In genomic region chr11:117684111-117684510, GRCh38 we compare ENCODE assay signal across 17 cellular contexts.
DNase-seq lines count a peak whose midpoint lies in the region; ATAC-seq and TF ChIP-seq lines count a peak whose summit lies in the region.
"Had no signal": no experiment of that assay in that cellular context is flagged by ENCODE, and none has a peak within 500 bp of the region (broad histone marks: within the 10 kb centered on the region; RNA-seq: fewer than 3 reads in every experiment).

No MANE protein-coding gene starts in this region.

- no peak overlapping the region for H3K9ac ChIP-seq in neural progenitor cell
- H3K9ac ChIP-seq: GM23248 had no signal

- peaks cover 11% of the 10 kb centered on the region for H3K4me1 ChIP-seq in neural progenitor cell
- H3K4me1 ChIP-seq: A549 had no signal

- no peak for ATAC-seq in activated naive CD8-positive, alpha-beta T cell treated with anti-CD3 and anti-CD28 coated beads, Interleukin-2, amount 50 U/mL, for 24 hours
- ATAC-seq in GM19324 (IDR thresholded peaks at IDR 0.05; ENCODE audit: low FRiP score, unreplicated experiment), result no peak
- ATAC-seq: A549, HCT116 had no signal

- H3K4me3 Mint-ChIP-seq in neural progenitor cell, result no peak overlapping the region
- no peak overlapping the region for H3K4me3 Mint-ChIP-seq in activated naive CD8-positive, alpha-beta T cell treated with anti-CD3 and anti-CD28 coated beads, Interleukin-2, amount 50 U/mL, for 24 hours
- no peak overlapping the region for H3K4me3 Mint-ChIP-seq in activated naive CD8-positive, alpha-beta T cell treated with anti-CD3 and anti-CD28 coated beads for 36 hours
- H3K4me3 Mint-ChIP-seq: CD4-positive, alpha-beta memory T cell had no signal

- no peaks in the 10 kb centered on the region for H3K27me3 ChIP-seq in neural progenitor cell
- H3K27me3 ChIP-seq: BE2C had no signal

- peak overlapping the region; percentile 29 for H3K27ac ChIP-seq in angular gyrus (ENCODE audit: low read depth, low read length)
- peak overlapping the region; percentile 13 for H3K27ac ChIP-seq in cingulate gyrus (ENCODE audit: low read depth, low read length)
- H3K27ac ChIP-seq in neural progenitor cell, result no peak overlapping the region
- H3K27ac ChIP-seq: A549, C4-2B, GM23248, HL-60 had no signal

- peaks cover 25% of the 10 kb centered on the region for H3K4me1 Mint-ChIP-seq in neural progenitor cell
- H3K4me1 Mint-ChIP-seq in activated naive CD8-positive, alpha-beta T cell treated with anti-CD3 and anti-CD28 coated beads, Interleukin-2, amount 50 U/mL, for 24 hours, result no peaks in the 10 kb centered on the region
- H3K4me1 Mint-ChIP-seq in activated naive CD8-positive, alpha-beta T cell treated with anti-CD3 and anti-CD28 coated beads for 36 hours, result no peaks in the 10 kb centered on the region
- H3K4me1 Mint-ChIP-seq: CD4-positive, alpha-beta memory T cell had no signal

- no peak for TF ChIP-seq CTCF in neural progenitor cell (IDR thresholded peaks at IDR 0.05)

- H3F3A ChIP-seq in neural progenitor cell (ENCODE audit: low read depth), result no peaks in the 10 kb centered on the region

- H3K79me2 ChIP-seq in neural progenitor cell (ENCODE audit: low read depth), result no peaks in the 10 kb centered on the region

- no peaks in the 10 kb centered on the region for H3K9me3 ChIP-seq in neural progenitor cell (ENCODE audit: low read depth)
- H3K9me3 ChIP-seq: A549, BE2C had no signal

- no peaks in the 10 kb centered on the region for H3K9me3 Mint-ChIP-seq in neural progenitor cell
- no peaks in the 10 kb centered on the region for H3K9me3 Mint-ChIP-seq in activated naive CD8-positive, alpha-beta T cell treated with anti-CD3 and anti-CD28 coated beads, Interleukin-2, amount 50 U/mL, for 24 hours
- no peaks in the 10 kb centered on the region for H3K9me3 Mint-ChIP-seq in activated naive CD8-positive, alpha-beta T cell treated with anti-CD3 and anti-CD28 coated beads for 36 hours
- H3K9me3 Mint-ChIP-seq: CD4-positive, alpha-beta memory T cell had no signal

- no peak overlapping the region for H3K4me3 ChIP-seq in neural progenitor cell
- H3K4me3 ChIP-seq: A549, GM23248 had no signal

- no peak overlapping the region for H2AFZ ChIP-seq in neural progenitor cell (replicated peaks)
- H2AFZ ChIP-seq: GM23248 had no signal

- no peaks in the 10 kb centered on the region for H3K36me3 Mint-ChIP-seq in neural progenitor cell
- no peaks in the 10 kb centered on the region for H3K36me3 Mint-ChIP-seq in activated naive CD8-positive, alpha-beta T cell treated with anti-CD3 and anti-CD28 coated beads, Interleukin-2, amount 50 U/mL, for 24 hours (ENCODE audit: low read depth)
- H3K36me3 Mint-ChIP-seq in activated naive CD8-positive, alpha-beta T cell treated with anti-CD3 and anti-CD28 coated beads for 36 hours, result no peaks in the 10 kb centered on the region
- H3K36me3 Mint-ChIP-seq: CD4-positive, alpha-beta memory T cell had no signal

- no peaks in the 10 kb centered on the region for H3K36me3 ChIP-seq in neural progenitor cell
- H3K36me3 ChIP-seq: BE2C had no signal

- peaks cover 20% of the 10 kb centered on the region for H3K27me3 Mint-ChIP-seq in neural progenitor cell (ENCODE audit: insufficient read depth, low read depth)
- peaks cover 7% of the 10 kb centered on the region for H3K27me3 Mint-ChIP-seq in activated naive CD8-positive, alpha-beta T cell treated with anti-CD3 and anti-CD28 coated beads, Interleukin-2, amount 50 U/mL, for 24 hours
- no peaks in the 10 kb centered on the region for H3K27me3 Mint-ChIP-seq in activated naive CD8-positive, alpha-beta T cell treated with anti-CD3 and anti-CD28 coated beads for 36 hours

- no peaks in the 10 kb centered on the region for H4K20me1 ChIP-seq in neural progenitor cell (ENCODE audit: low read depth)

- H3K4me2 ChIP-seq in neural progenitor cell, result no peak overlapping the region
- H3K4me2 ChIP-seq: A549 had no signal

- peak overlapping the region; percentile 0 for H3K27ac Mint-ChIP-seq in neural progenitor cell
- H3K27ac Mint-ChIP-seq in activated naive CD8-positive, alpha-beta T cell treated with anti-CD3 and anti-CD28 coated beads, Interleukin-2, amount 50 U/mL, for 24 hours, result no peak overlapping the region
- no peak overlapping the region for H3K27ac Mint-ChIP-seq in activated naive CD8-positive, alpha-beta T cell treated with anti-CD3 and anti-CD28 coated beads for 36 hours
- H3K27ac Mint-ChIP-seq: CD4-positive, alpha-beta memory T cell had no signal

- no peak for DNase-seq in neural progenitor cell (ENCODE audit: low spot score)
- DNase-seq in activated naive CD8-positive, alpha-beta T cell treated with anti-CD3 and anti-CD28 coated beads, Interleukin-2, amount 50 U/mL, for 24 hours, result no peak
- no peak for DNase-seq in activated naive CD8-positive, alpha-beta T cell treated with anti-CD3 and anti-CD28 coated beads for 36 hours
- DNase-seq in epidermal melanocyte (ENCODE audit: insufficient read length, low spot score), result no peak
- DNase-seq: BE2C; CD4-positive, alpha-beta memory T cell; DMS153; DMS79 treated with DMSO at 0.1 percent for 48 hours; GDM1; GM23248 had no signal
